Comparison of ENCODE assay signal across 18 cellular contexts in genomic region chr13:112626124-112626523, GRCh38.
"Had no signal": no experiment of that assay in that cellular context is flagged by ENCODE, and none has a peak within 500 bp of the region (broad histone marks: within the 10 kb centered on the region; RNA-seq: fewer than 3 reads in every experiment).

No MANE protein-coding gene starts in this region.

- H3K79me2 ChIP-seq: hepatocyte, parathyroid adenoma had no signal

- H3K4me1 Mint-ChIP-seq: nephron had no signal

- ATAC-seq: left lobe of liver, right lobe of liver had no signal

- H2AFZ ChIP-seq: hepatocyte, parathyroid adenoma had no signal

- H3K4me3 ChIP-seq: dorsolateral prefrontal cortex, hepatocyte, prostate gland, right lobe of liver, suprapubic skin, thyroid gland, uterus had no signal

- H3K27ac Mint-ChIP-seq: nephron, type B pancreatic cell had no signal

- H3K36me3 ChIP-seq: prostate gland, right lobe of liver, suprapubic skin, thyroid gland, uterus had no signal

- DNase-seq: cortex of kidney; dorsolateral prefrontal cortex; effector CD8-positive, alpha-beta T cell; foreskin melanocyte; mammary epithelial cell; midbrain; stimulated activated CD4-positive, alpha-beta T cell treated with anti-CD3 and anti-CD28 coated beads, Interleukin-2, amount 100 ng/mL, for 24 hours; stimulated activated naive CD4-positive, alpha-beta T cell treated with Interleukin-2 at 50 U/mL for 16 hours; thyroid gland; uterus had no signal

- H3K9me3 ChIP-seq: prostate gland, right lobe of liver, suprapubic skin, thyroid gland, uterus had no signal

- H3K36me3 Mint-ChIP-seq: type B pancreatic cell had no signal

- H3K9ac ChIP-seq: parathyroid adenoma had no signal

- H3K4me2 ChIP-seq: hepatocyte had no signal

- H3K27ac ChIP-seq: dorsolateral prefrontal cortex, hepatocyte, parathyroid adenoma, prostate gland, right lobe of liver, suprapubic skin, thyroid gland, uterus had no signal

- H3K4me1 ChIP-seq: parathyroid adenoma, prostate gland, suprapubic skin, thyroid gland, uterus had no signal

- H3K9me3 Mint-ChIP-seq: type B pancreatic cell had no signal

- H3K4me3 Mint-ChIP-seq: nephron, type B pancreatic cell had no signal

- H3K27me3 ChIP-seq: right lobe of liver, thyroid gland, uterus had no signal
